Comparison of ENCODE assay signal across 8 cellular contexts in the genomic region with DNA sequence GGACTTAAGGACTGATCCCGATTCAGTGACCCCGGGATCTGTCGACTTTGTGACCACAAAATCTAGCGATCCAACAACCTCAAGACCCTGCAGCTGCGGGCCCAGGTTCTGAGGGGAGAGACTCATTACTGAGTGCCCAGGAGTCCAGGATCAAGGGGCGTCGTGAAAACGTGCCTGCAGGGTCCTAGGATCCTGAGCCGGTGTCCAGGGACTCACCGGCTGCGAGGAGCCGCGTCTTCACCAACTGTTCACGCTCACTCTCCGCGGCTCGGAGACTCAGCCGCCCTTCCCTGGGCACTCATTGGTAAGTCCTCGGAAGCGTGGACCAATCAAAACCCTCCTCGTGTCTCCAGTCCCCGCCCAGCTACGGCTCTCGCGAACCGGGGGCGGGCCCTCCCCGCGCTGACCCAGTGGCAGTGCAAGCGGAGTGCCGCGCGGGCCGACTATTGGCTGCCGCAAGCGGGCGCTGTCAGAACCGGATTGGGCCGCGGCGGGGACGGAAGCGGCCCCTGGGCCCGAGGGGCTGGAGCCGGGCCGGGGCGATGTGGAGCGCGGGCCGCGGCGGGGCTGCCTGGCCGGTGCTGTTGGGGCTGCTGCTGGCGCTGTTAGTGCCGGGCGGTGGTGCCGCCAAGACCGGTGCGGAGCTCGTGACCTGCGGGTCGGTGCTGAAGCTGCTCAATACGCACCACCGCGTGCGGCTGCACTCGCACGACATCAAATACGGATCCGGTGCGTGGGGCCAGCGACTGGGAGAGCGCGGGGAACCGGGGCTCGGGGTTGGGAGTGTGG. TPM values are rescaled to one million over a fixed set of nuclear protein-coding genes. Genes with fewer than 3 reads are reported as not detected.
DNase-seq lines count a peak whose midpoint lies in the region; ATAC-seq and TF ChIP-seq lines count a peak whose summit lies in the region.

A gene with protein sequence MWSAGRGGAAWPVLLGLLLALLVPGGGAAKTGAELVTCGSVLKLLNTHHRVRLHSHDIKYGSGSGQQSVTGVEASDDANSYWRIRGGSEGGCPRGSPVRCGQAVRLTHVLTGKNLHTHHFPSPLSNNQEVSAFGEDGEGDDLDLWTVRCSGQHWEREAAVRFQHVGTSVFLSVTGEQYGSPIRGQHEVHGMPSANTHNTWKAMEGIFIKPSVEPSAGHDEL (plus strand): TSS at position 508 of the 789 bp plus-strand sequence. CDS start 35 bp downstream, at position 543.

- H3K9me3 Mint-ChIP-seq in neural progenitor cell, result no peaks in the 10 kb centered on the region

- peaks cover 26% of the 10 kb centered on the region for H3K4me1 Mint-ChIP-seq in neural progenitor cell

- H3F3A ChIP-seq in neural progenitor cell (ENCODE audit: low read depth), result peaks cover 24% of the 10 kb centered on the region

- H3K27ac Mint-ChIP-seq in neural progenitor cell, result no peak within 1 kb of the TSS

- peak within 1 kb of the TSS; percentile 83 for H3K4me2 ChIP-seq in neural progenitor cell

- H3K36me3 Mint-ChIP-seq in neural progenitor cell, result peaks cover 8% of the 10 kb centered on the region

- H3K9ac ChIP-seq in neural progenitor cell (peak within 1 kb of the TSS; percentile 60), stomach smooth muscle (ENCODE audit: low read length in 2 of 2) (peak within 1 kb of the TSS; percentile 64 to 73)

- TF ChIP-seq CTCF in HFF-Myc (IDR thresholded peaks at IDR 0.05; ENCODE audit: low read depth, low read length, missing control alignments) (no peak), foreskin keratinocyte (conservative IDR thresholded peaks at IDR 0.05) (no peak), neural progenitor cell (IDR thresholded peaks at IDR 0.05) (no peak)

- peak within 1 kb of the TSS; percentile 79 for H3K4me3 ChIP-seq in HFF-Myc (replicated peaks; ENCODE audit: low read depth, low read length)
- H3K4me3 ChIP-seq in SJSA1, result peak within 1 kb of the TSS; percentile 67
- peak within 1 kb of the TSS; percentile 50 for H3K4me3 ChIP-seq in neural progenitor cell
- H3K4me3 ChIP-seq in stomach smooth muscle (ENCODE audit: low read length in 2 of 2), result peak within 1 kb of the TSS; percentile 87 to 88

- peak; percentile 94 for ATAC-seq in foreskin keratinocyte

- H4K20me1 ChIP-seq in neural progenitor cell (ENCODE audit: low read depth), result peaks cover 19% of the 10 kb centered on the region

- peaks cover 19% of the 10 kb centered on the region for H3K36me3 ChIP-seq in SJSA1
- no peaks in the 10 kb centered on the region for H3K36me3 ChIP-seq in neural progenitor cell
- peaks cover 0 to 4% of the 10 kb centered on the region in 2 donors for H3K36me3 ChIP-seq in stomach smooth muscle (ENCODE audit: control insufficient read depth in 2 of 2, insufficient read depth in 2 of 2, low read length in 2 of 2)

- DNase-seq in GM04503 (ENCODE audit: low read depth) (peak; percentile 89), HFF-Myc (ENCODE audit: extremely low read depth, low read depth) (peak; percentile 94), MV-4-11 (lab: John Stamatoyannopoulos, UW) (peak; percentile 98), SJSA1 (ENCODE audit: low read depth in 1 of 2, low spot score in 2 of 2) (peak; percentile 99), foreskin keratinocyte (peak; percentile 93 to 98), neural progenitor cell (ENCODE audit: low spot score) (peak; percentile 99)
- DNase-seq in activated gamma-delta T cell treated with anti-CD3 and anti-CD28 coated beads, Interleukin-2, amount 50 U/mL, for 16 hours (ENCODE audit: low read depth), result peak; percentile 96

- H3K27ac ChIP-seq in SJSA1 (peak within 1 kb of the TSS; percentile 55), foreskin keratinocyte (peak within 1 kb of the TSS; percentile 25), neural progenitor cell (no peak within 1 kb of the TSS), stomach smooth muscle (ENCODE audit: low read length) (peak within 1 kb of the TSS; percentile 46)

- peaks cover 7% of the 10 kb centered on the region for H3K27me3 Mint-ChIP-seq in neural progenitor cell (ENCODE audit: insufficient read depth, low read depth)

- peak within 1 kb of the TSS; percentile 89 for H3K4me3 Mint-ChIP-seq in neural progenitor cell

- peaks cover 14% of the 10 kb centered on the region for H3K4me1 ChIP-seq in SJSA1 (replicated peaks)
- no peaks in the 10 kb centered on the region for H3K4me1 ChIP-seq in foreskin keratinocyte
- peaks cover 11% of the 10 kb centered on the region for H3K4me1 ChIP-seq in neural progenitor cell
- peaks cover 23% of the 10 kb centered on the region for H3K4me1 ChIP-seq in stomach smooth muscle (ENCODE audit: control insufficient read depth, insufficient read depth, low read length)

- H3K27me3 ChIP-seq in SJSA1 (replicated peaks) (no peaks in the 10 kb centered on the region), foreskin keratinocyte (no peaks in the 10 kb centered on the region), neural progenitor cell (peaks cover 13% of the 10 kb centered on the region), stomach smooth muscle (ENCODE audit: control insufficient read depth in 1 of 2, insufficient read depth in 2 of 2, low read length in 2 of 2) (no peaks in the 10 kb centered on the region)

- H2AFZ ChIP-seq in neural progenitor cell (replicated peaks), result peak within 1 kb of the TSS; percentile 83

- H3K9me3 ChIP-seq in SJSA1 (replicated peaks), result no peaks in the 10 kb centered on the region
- no peaks in the 10 kb centered on the region for H3K9me3 ChIP-seq in neural progenitor cell (ENCODE audit: low read depth)
- no peaks in the 10 kb centered on the region for H3K9me3 ChIP-seq in stomach smooth muscle (ENCODE audit: control insufficient read depth in 2 of 2, low read length in 2 of 2)

- H3K79me2 ChIP-seq in neural progenitor cell (ENCODE audit: low read depth), result no peaks in the 10 kb centered on the region

RNA-seq across cellular contexts. Expression of the gene that starts here (rescaled TPM):
- total RNA-seq in SJSA1 (2014; rRNA removed; shearing (Covaris generic)), result 64.3 and 119 TPM in 2 replicates
- total RNA-seq in foreskin keratinocyte (65.4 and 72.1 TPM in 2 replicates), neural progenitor cell (ENCODE audit: low replicate concordance) (4.3 and 16.6 TPM in 2 replicates)
- 107 and 146 TPM in 2 replicates for polyA plus RNA-seq in foreskin keratinocyte
